22 cellular contexts compared by ENCODE assay signal in genomic region chr7:151835636-151836035, GRCh38.
"Had no signal": no experiment of that assay in that cellular context is flagged by ENCODE, and none has a peak within 500 bp of the region (broad histone marks: within the 10 kb centered on the region; RNA-seq: fewer than 3 reads in every experiment).

No MANE protein-coding gene starts in this region.

- DNase-seq: effector memory CD8-positive, alpha-beta T cell; esophagus squamous epithelium; foreskin fibroblast; kidney glomerular epithelial cell; mammary epithelial cell; mucosa of descending colon; naive thymus-derived CD8-positive, alpha-beta T cell; occipital lobe; retina; stimulated activated CD4-positive, alpha-beta T cell treated with anti-CD3 and anti-CD28 coated beads, Interleukin-15, amount 100 ng/mL, for 24 hours; stimulated activated CD4-positive, alpha-beta T cell treated with anti-CD3 and anti-CD28 coated beads, Interleukin-1b, Interleukin-23, amount 100 ng/mL, for 48 hours; stimulated activated CD4-positive, alpha-beta T cell treated with anti-CD3 and anti-CD28 coated beads, Interleukin-4, amount 100 ng/mL, for 24 hours; stimulated activated naive B cell treated with anti-CD40 and anti-IgM and Interleukin-4, amounts not matched to agents 10 μg/mL and 1 μg/mL and 100 μg/mL, for 72 hours; stimulated activated naive CD8-positive, alpha-beta T cell treated with anti-CD3 and anti-CD28 coated beads, Interleukin-15, amount 100 ng/mL, for 72 hours; testis; upper lobe of right lung had no signal

- H3K4me3 Mint-ChIP-seq: effector memory CD8-positive, alpha-beta T cell; neural crest cell; stimulated activated naive B cell treated with anti-CD40 and anti-IgM and Interleukin-4, amounts not matched to agents 10 μg/mL and 1 μg/mL and 100 μg/mL, for 72 hours; stimulated activated naive CD8-positive, alpha-beta T cell treated with anti-CD3 and anti-CD28 coated beads, Interleukin-15, amount 100 ng/mL, for 72 hours had no signal

- H3K27me3 Mint-ChIP-seq: effector memory CD8-positive, alpha-beta T cell; naive thymus-derived CD8-positive, alpha-beta T cell; stimulated activated naive B cell treated with anti-CD40 and anti-IgM and Interleukin-4, amounts not matched to agents 10 μg/mL and 1 μg/mL and 100 μg/mL, for 72 hours; stimulated activated naive CD8-positive, alpha-beta T cell treated with anti-CD3 and anti-CD28 coated beads, Interleukin-15, amount 100 ng/mL, for 72 hours had no signal

- H2AFZ ChIP-seq: parathyroid adenoma had no signal

- H3K9me3 Mint-ChIP-seq: effector memory CD8-positive, alpha-beta T cell; naive thymus-derived CD8-positive, alpha-beta T cell; neural crest cell; stimulated activated naive B cell treated with anti-CD40 and anti-IgM and Interleukin-4, amounts not matched to agents 10 μg/mL and 1 μg/mL and 100 μg/mL, for 72 hours; stimulated activated naive CD8-positive, alpha-beta T cell treated with anti-CD3 and anti-CD28 coated beads, Interleukin-15, amount 100 ng/mL, for 72 hours had no signal

- H3K9ac ChIP-seq: parathyroid adenoma had no signal

- H3K27me3 ChIP-seq: esophagus squamous epithelium, right lobe of liver, testis, tibial nerve, upper lobe of right lung, vagina had no signal

- H3K4me1 ChIP-seq: parathyroid adenoma, psoas muscle, right lobe of liver, testis had no signal

- H3K4me3 ChIP-seq: esophagus squamous epithelium, mucosa of descending colon, psoas muscle, right lobe of liver, testis, tibial nerve, upper lobe of right lung, vagina had no signal

- H3K36me3 ChIP-seq: right lobe of liver, upper lobe of right lung, vagina had no signal

- ATAC-seq: effector memory CD8-positive, alpha-beta T cell; mucosa of descending colon; naive thymus-derived CD8-positive, alpha-beta T cell; psoas muscle; right lobe of liver; stimulated activated naive B cell treated with anti-CD40 and anti-IgM and Interleukin-4, amounts not matched to agents 10 μg/mL and 1 μg/mL and 100 μg/mL, for 72 hours; stimulated activated naive CD8-positive, alpha-beta T cell treated with anti-CD3 and anti-CD28 coated beads, Interleukin-15, amount 100 ng/mL, for 72 hours; upper lobe of right lung had no signal

- H3K27ac ChIP-seq: esophagus squamous epithelium, parathyroid adenoma, psoas muscle, right lobe of liver, testis, tibial nerve, upper lobe of right lung, vagina had no signal

- H3K27ac Mint-ChIP-seq: stimulated activated naive B cell treated with anti-CD40 and anti-IgM and Interleukin-4, amounts not matched to agents 10 μg/mL and 1 μg/mL and 100 μg/mL, for 72 hours had no signal

- H3K9me3 ChIP-seq: esophagus squamous epithelium, mucosa of descending colon, psoas muscle, right lobe of liver, testis, tibial nerve, upper lobe of right lung, vagina had no signal
